ENCODE assay signal across 9 cellular contexts in the genomic region with DNA sequence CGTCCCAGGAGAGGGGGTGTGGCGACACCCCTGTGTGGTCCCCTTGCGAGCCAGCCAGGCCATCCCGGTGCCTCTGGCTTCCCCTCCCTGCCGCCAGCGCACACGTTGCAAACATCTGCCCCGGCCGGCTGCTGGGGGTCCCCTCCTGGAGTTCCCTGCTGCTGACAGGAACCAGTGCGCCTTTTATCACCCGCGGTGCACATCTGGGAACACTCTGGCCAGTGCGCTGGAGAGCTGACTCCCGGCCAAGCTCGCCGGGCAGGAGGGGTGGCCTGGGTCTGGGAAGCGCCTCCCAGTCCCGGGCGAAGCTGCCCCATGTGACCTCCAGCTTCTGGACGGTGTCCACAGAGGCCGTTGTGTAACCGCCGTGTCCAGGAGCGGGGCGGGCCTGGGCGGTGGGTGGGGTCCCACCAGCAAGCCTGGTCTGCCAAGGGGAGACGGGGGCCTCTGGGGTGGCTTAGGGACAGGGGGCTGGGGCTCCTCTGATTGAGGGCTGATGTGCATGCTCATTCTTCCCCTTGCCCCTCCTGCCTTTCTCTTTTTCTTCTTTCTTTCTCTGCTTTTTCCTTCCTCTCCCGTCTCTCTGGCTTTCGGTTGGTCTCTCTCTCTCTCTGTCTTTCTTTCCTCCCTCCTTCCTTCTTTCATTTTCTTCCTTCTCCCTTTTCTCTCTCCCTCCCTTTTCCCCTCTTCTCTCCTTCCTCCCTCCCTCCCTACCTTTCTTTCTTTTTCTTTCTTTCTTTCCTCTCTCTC. TPM values are rescaled to one million over a fixed set of nuclear protein-coding genes. Genes with fewer than 3 reads are reported as not detected.
DNase-seq lines count a peak whose midpoint lies in the region; ATAC-seq lines count a peak whose summit lies in the region.
"Had no signal": no experiment of that assay in that cellular context is flagged by ENCODE, and none has a peak within 500 bp of the region (broad histone marks: within the 10 kb centered on the region; RNA-seq: fewer than 3 reads in every experiment).

No MANE protein-coding gene starts in this region.

- H3K9ac ChIP-seq in duodenal mucosa (ENCODE audit: low read depth in 1 of 2, low read length in 2 of 2) = peak overlapping the region in 1 of 2 donors; percentile 18

- H3K27ac ChIP-seq in duodenal mucosa (ENCODE audit: low read depth, low read length) (peak overlapping the region; percentile 61), urinary bladder (ENCODE audit: low read depth) (peak overlapping the region; percentile 46)

- H3K4me3 ChIP-seq in duodenal mucosa (ENCODE audit: low read depth in 1 of 2, low read length in 2 of 2) = peak overlapping the region; percentile 57 to 59
- peak overlapping the region; percentile 19 for H3K4me3 ChIP-seq in mononuclear cell (ENCODE audit: low read length)
- H3K4me3 ChIP-seq in urinary bladder (ENCODE audit: low read depth, low read length) = peak overlapping the region; percentile 16

- H3K9me3 ChIP-seq in duodenal mucosa (ENCODE audit: control insufficient read depth in 1 of 2, low read length in 2 of 2) (no peaks in the 10 kb centered on the region), mononuclear cell (ENCODE audit: low read depth, low read length) (no peaks in the 10 kb centered on the region)

- H3K27me3 ChIP-seq in duodenal mucosa (ENCODE audit: control insufficient read depth in 1 of 2, insufficient read depth in 2 of 2, low read length in 2 of 2) (no peaks in the 10 kb centered on the region), mononuclear cell (ENCODE audit: insufficient read depth, low read length) (no peaks in the 10 kb centered on the region)

- no peaks in the 10 kb centered on the region for H3K36me3 ChIP-seq in duodenal mucosa (ENCODE audit: control insufficient read depth in 1 of 2, insufficient read depth in 2 of 2, low read length in 2 of 2)
- H3K36me3 ChIP-seq in urinary bladder (ENCODE audit: insufficient read depth) = no peaks in the 10 kb centered on the region

- H3K4me1 ChIP-seq in duodenal mucosa (ENCODE audit: control insufficient read depth in 1 of 2, insufficient read depth in 2 of 2, low read length in 2 of 2) = peaks cover 27 to 36% of the 10 kb centered on the region in 2 donors
- peaks cover 34% of the 10 kb centered on the region for H3K4me1 ChIP-seq in mononuclear cell (ENCODE audit: insufficient read depth, low read length)
- H3K4me1 ChIP-seq in urinary bladder (ENCODE audit: insufficient read depth) = no peaks in the 10 kb centered on the region

- DNase-seq in DMS79 (lab: John Stamatoyannopoulos, UW) (peak; percentile 17), DMS79 treated with DMSO at 0.1 percent for 48 hours (lab: John Stamatoyannopoulos, UW) (no peak), NCI-H1048 (lab: John Stamatoyannopoulos, UW) (no peak)
- no peak for DNase-seq in central memory CD4-positive, alpha-beta T cell
- DNase-seq: NCI-H345 had no signal

- WGBS in urinary bladder = 2% methylated on average over 29 of the region's 29 CpGs

- no peak for ATAC-seq in GM19035 (IDR thresholded peaks at IDR 0.05; ENCODE audit: unreplicated experiment)

RNA-seq across cellular contexts. Expression of a gene that starts 25.2 kb away (rescaled TPM):
- total RNA-seq in mononuclear cell (not detected), urinary bladder (not detected)
- polyA plus RNA-seq in urinary bladder = not detected
